ENCODE assay signal across 9 cellular contexts in the genomic region with DNA sequence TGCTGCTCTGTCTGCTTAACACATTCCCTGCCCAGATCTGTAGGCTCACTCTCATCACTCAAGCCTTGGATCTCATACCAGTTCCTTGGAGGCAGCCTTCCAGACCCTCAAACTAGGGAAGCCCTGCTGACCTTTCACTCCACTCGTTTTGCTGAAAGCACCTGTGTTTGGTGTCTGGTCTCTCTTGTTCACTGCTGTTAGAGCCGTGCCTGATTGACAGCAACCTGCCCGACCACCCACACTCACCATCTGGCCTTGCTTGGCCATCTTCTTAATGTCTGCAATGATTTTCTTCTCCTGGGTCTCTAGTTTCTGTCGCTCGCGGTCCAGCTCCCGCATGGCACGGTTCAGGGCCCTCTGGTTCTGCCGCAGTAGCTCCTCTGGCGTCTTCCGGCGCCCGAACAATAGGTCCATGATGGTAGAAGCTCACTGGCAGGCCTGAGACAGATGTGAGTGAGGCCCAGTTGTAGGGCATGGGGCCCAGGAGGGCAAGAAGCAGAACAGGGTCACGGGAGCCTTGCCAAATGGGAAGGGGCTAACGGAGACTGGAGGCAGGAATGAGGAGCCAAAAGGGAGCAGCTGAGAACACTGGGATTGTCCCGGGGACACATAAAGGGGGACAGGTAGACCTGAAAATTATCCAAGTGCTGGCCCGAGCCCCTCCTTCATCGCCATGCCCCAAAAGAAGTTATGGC.
DNase-seq lines count a peak whose midpoint lies in the region; ATAC-seq lines count a peak whose summit lies in the region.
"Had no signal": no experiment of that assay in that cellular context is flagged by ENCODE, and none has a peak within 500 bp of the region (broad histone marks: within the 10 kb centered on the region; RNA-seq: fewer than 3 reads in every experiment).

No MANE protein-coding gene starts in this region.

- H3K9ac ChIP-seq in mucosa of rectum (ENCODE audit: low read depth in 1 of 2, low read length in 2 of 2): peak overlapping the region; percentile 96 to 98

- ATAC-seq in stimulated activated naive CD8-positive, alpha-beta T cell treated with anti-CD3 and anti-CD28 coated beads, Interleukin-15, Interleukin-2, amounts not matched to agents 100 U/mL and 50 U/mL, for 24 hours: no peak
- no peak for ATAC-seq in GM18517 (IDR thresholded peaks at IDR 0.05; ENCODE audit: unreplicated experiment)

- peak overlapping the region; percentile 99 for H3K4me3 Mint-ChIP-seq in stimulated activated naive CD8-positive, alpha-beta T cell treated with anti-CD3 and anti-CD28 coated beads, Interleukin-15, Interleukin-2, amounts not matched to agents 100 ng/mL and 50 ng/mL, for 24 hours

- H3K9me3 Mint-ChIP-seq in stimulated activated naive CD8-positive, alpha-beta T cell treated with anti-CD3 and anti-CD28 coated beads, Interleukin-15, Interleukin-2, amounts not matched to agents 100 ng/mL and 50 ng/mL, for 24 hours: no peaks in the 10 kb centered on the region

- H3K9me3 ChIP-seq in mucosa of rectum (ENCODE audit: control insufficient read depth in 2 of 2, low read length in 2 of 2): no peaks in the 10 kb centered on the region

- H3K27me3 ChIP-seq in mucosa of rectum (ENCODE audit: control insufficient read depth in 2 of 2, insufficient read depth in 2 of 2, low read length in 2 of 2): no peaks in the 10 kb centered on the region

- no peaks in the 10 kb centered on the region for H3K27me3 Mint-ChIP-seq in stimulated activated naive CD8-positive, alpha-beta T cell treated with anti-CD3 and anti-CD28 coated beads, Interleukin-15, Interleukin-2, amounts not matched to agents 100 ng/mL and 50 ng/mL, for 24 hours

- peaks cover 82% of the 10 kb centered on the region for H3K36me3 Mint-ChIP-seq in stimulated activated naive CD8-positive, alpha-beta T cell treated with anti-CD3 and anti-CD28 coated beads, Interleukin-15, Interleukin-2, amounts not matched to agents 100 ng/mL and 50 ng/mL, for 24 hours (ENCODE audit: low read depth)

- H3K4me1 Mint-ChIP-seq in stimulated activated naive CD8-positive, alpha-beta T cell treated with anti-CD3 and anti-CD28 coated beads, Interleukin-15, Interleukin-2, amounts not matched to agents 100 ng/mL and 50 ng/mL, for 24 hours (ENCODE audit: low read depth): peaks cover 53% of the 10 kb centered on the region

- no peak for DNase-seq in stimulated activated naive CD8-positive, alpha-beta T cell treated with anti-CD3 and anti-CD28 coated beads, Interleukin-15, Interleukin-2, amounts not matched to agents 100 U/mL and 50 U/mL, for 24 hours
- DNase-seq in caudate nucleus (lab: John Stamatoyannopoulos, UW) (no peak), DMS53 treated with DMSO at 0.1 percent for 48 hours (lab: John Stamatoyannopoulos, UW; ENCODE audit: unreplicated experiment) (no peak), NCI-H524 treated with DMSO at 0.1 percent for 48 hours (lab: John Stamatoyannopoulos, UW) (no peak)
- DNase-seq in stimulated activated CD4-positive, alpha-beta T cell treated with anti-CD3 and anti-CD28 coated beads, Interleukin-4, amount 100 ng/mL, for 24 hours: no peak
- DNase-seq: NCI-H2227 treated with DMSO at 0.1 percent for 48 hours had no signal

- peaks cover 33 to 35% of the 10 kb centered on the region in 2 donors for H3K4me1 ChIP-seq in mucosa of rectum (ENCODE audit: control insufficient read depth in 2 of 2, insufficient read depth in 2 of 2, low read length in 2 of 2)

- peaks cover 48 to 49% of the 10 kb centered on the region in 2 donors for H3K36me3 ChIP-seq in mucosa of rectum (ENCODE audit: control insufficient read depth in 2 of 2, insufficient read depth in 2 of 2, low read length in 2 of 2)

- H3K4me3 ChIP-seq in mucosa of rectum (ENCODE audit: low read length in 2 of 2): peak overlapping the region; percentile 97 to 99

- H3K27ac ChIP-seq in caudate nucleus (ENCODE audit: low read depth, low read length) (peak overlapping the region; percentile 98), mucosa of rectum (ENCODE audit: low read depth in 2 of 2, low read length in 2 of 2) (peak overlapping the region; percentile 95 to 97)

- peak overlapping the region; percentile 99 for H3K27ac Mint-ChIP-seq in stimulated activated naive CD8-positive, alpha-beta T cell treated with anti-CD3 and anti-CD28 coated beads, Interleukin-15, Interleukin-2, amounts not matched to agents 100 ng/mL and 50 ng/mL, for 24 hours
